In the genomic region with DNA sequence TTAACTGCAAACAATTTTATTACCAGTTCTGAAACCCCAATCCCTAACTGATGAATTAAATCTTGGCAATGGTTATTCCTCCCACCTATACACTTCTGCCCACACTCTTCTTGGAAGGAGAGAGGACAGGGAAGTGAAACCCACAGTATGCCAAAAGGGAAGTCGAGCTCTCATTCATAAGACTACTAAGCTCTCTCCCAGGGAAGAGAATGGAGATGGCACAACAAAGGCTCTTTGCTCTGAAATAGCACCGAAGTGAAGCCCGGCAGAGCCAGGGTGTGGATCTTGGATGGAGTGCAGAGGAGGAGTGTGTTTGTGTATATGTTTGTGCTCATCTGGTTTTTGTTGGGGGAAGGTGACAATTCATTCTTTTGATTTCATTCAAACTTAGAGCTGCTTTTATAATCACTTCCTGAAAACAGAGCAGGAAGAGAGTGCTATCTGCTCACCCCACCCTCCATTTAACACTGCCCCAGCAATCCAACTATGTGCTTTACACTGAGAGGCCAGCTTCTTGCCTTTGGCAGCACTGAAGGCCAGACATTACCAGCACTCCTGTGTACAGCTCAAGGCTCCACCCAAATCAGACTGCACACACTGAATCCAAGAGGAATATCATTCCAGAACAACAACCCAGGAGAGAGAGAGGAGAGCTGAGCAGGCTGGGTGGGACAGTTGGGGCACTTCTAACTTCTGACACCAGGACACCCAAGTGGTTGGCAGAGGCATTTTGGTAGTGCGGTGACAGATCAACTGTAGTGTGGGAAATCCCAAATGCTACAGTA, we compare ENCODE assay signal across 8 cellular contexts.
A peak's percentile ranks its signal among the peaks of the same experiment; 100 is the strongest.
DNase-seq lines count a peak whose midpoint lies in the region; ATAC-seq and TF ChIP-seq lines count a peak whose summit lies in the region.

No MANE protein-coding gene starts in this region.

- no peaks in the 10 kb centered on the region for H3K9me3 Mint-ChIP-seq in activated CD4-positive, alpha-beta memory T cell treated with anti-CD3 and anti-CD28 coated beads, Interleukin-2, amount 10 ng/mL, durations not matched to agents 7 days and 5 days
- H3K9me3 Mint-ChIP-seq in activated CD4-positive, alpha-beta memory T cell treated with anti-CD3 and anti-CD28 coated beads for 36 hours, result no peaks in the 10 kb centered on the region
- H3K9me3 Mint-ChIP-seq in activated naive CD8-positive, alpha-beta T cell treated with anti-CD3 and anti-CD28 coated beads for 36 hours, result no peaks in the 10 kb centered on the region

- H3K27me3 ChIP-seq in right atrium auricular region (no peaks in the 10 kb centered on the region), stomach (no peaks in the 10 kb centered on the region)

- peaks cover 22% of the 10 kb centered on the region for H3K4me1 Mint-ChIP-seq in activated CD4-positive, alpha-beta memory T cell treated with anti-CD3 and anti-CD28 coated beads, Interleukin-2, amount 10 ng/mL, durations not matched to agents 7 days and 5 days
- peaks cover 15% of the 10 kb centered on the region for H3K4me1 Mint-ChIP-seq in activated CD4-positive, alpha-beta memory T cell treated with anti-CD3 and anti-CD28 coated beads for 36 hours (ENCODE audit: low read depth)
- H3K4me1 Mint-ChIP-seq in activated naive CD8-positive, alpha-beta T cell treated with anti-CD3 and anti-CD28 coated beads for 36 hours, result peaks cover 22% of the 10 kb centered on the region

- peaks cover 4% of the 10 kb centered on the region for H3K36me3 Mint-ChIP-seq in activated CD4-positive, alpha-beta memory T cell treated with anti-CD3 and anti-CD28 coated beads, Interleukin-2, amount 10 ng/mL, durations not matched to agents 7 days and 5 days (ENCODE audit: low read depth)
- peaks cover 3% of the 10 kb centered on the region for H3K36me3 Mint-ChIP-seq in activated CD4-positive, alpha-beta memory T cell treated with anti-CD3 and anti-CD28 coated beads for 36 hours
- H3K36me3 Mint-ChIP-seq in activated naive CD8-positive, alpha-beta T cell treated with anti-CD3 and anti-CD28 coated beads for 36 hours, result peaks cover 22% of the 10 kb centered on the region

- ATAC-seq in GM21367 (IDR thresholded peaks at IDR 0.05; ENCODE audit: unreplicated experiment), result no peak

- 44 to 50% (median 48%) methylated on average over 4 of the region's 4 CpGs for WGBS in stomach, 5 donors

- no peak for TF ChIP-seq POLR2A in stomach (IDR thresholded peaks at IDR 0.05)

- no peak for DNase-seq in activated CD4-positive, alpha-beta memory T cell treated with anti-CD3 and anti-CD28 coated beads, Interleukin-2, amount 10 ng/mL, durations not matched to agents 7 days and 5 days
- no peak for DNase-seq in activated CD4-positive, alpha-beta memory T cell treated with anti-CD3 and anti-CD28 coated beads for 36 hours
- no peak for DNase-seq in activated naive CD8-positive, alpha-beta T cell treated with anti-CD3 and anti-CD28 coated beads for 36 hours
- DNase-seq in right atrium auricular region (ENCODE audit: low spot score) (no peak), stomach (no peak), NCI-H345 (lab: John Stamatoyannopoulos, UW) (no peak), NCI-H2107 (lab: John Stamatoyannopoulos, UW) (no peak)

- CTCF ChIA-PET in activated CD4-positive, alpha-beta memory T cell treated with anti-CD3 and anti-CD28 coated beads, Interleukin-2, amount 10 ng/mL, durations not matched to agents 7 days and 5 days (lab: Charles Lee), result interaction anchor here (1.1 to 1.2 kb wide), 3 partner anchors 20 to 122 kb away, joined by 3 to 6 read pairs (median 3); no protein-coding TSS in a partner anchor
- CTCF ChIA-PET in activated CD4-positive, alpha-beta memory T cell treated with anti-CD3 and anti-CD28 coated beads for 36 hours (lab: Charles Lee), result interaction anchor here (1.7 kb wide), 1 partner anchor 72 kb away, joined by 3 read pairs; no protein-coding TSS in a partner anchor

- intact Hi-C loops in activated CD4-positive, alpha-beta memory T cell treated with anti-CD3 and anti-CD28 coated beads for 36 hours (cut with micrococcal nuclease), result no loop called here
- intact Hi-C loops in stomach (cut with DNase I; ENCODE audit: low total_unique reads), result no loop called here

- H3K4me3 ChIP-seq in right atrium auricular region (no peak overlapping the region), stomach (no peak overlapping the region)

- peak overlapping the region; percentile 65 for H3K27ac Mint-ChIP-seq in activated CD4-positive, alpha-beta memory T cell treated with anti-CD3 and anti-CD28 coated beads, Interleukin-2, amount 10 ng/mL, durations not matched to agents 7 days and 5 days
- H3K27ac Mint-ChIP-seq in activated CD4-positive, alpha-beta memory T cell treated with anti-CD3 and anti-CD28 coated beads for 36 hours, result no peak overlapping the region
- peak overlapping the region; percentile 6 for H3K27ac Mint-ChIP-seq in activated naive CD8-positive, alpha-beta T cell treated with anti-CD3 and anti-CD28 coated beads for 36 hours

- POLR2A ChIA-PET in activated CD4-positive, alpha-beta memory T cell treated with anti-CD3 and anti-CD28 coated beads, Interleukin-2, amount 10 ng/mL, durations not matched to agents 7 days and 5 days (lab: Charles Lee), result interaction anchor here (1.2 to 2.0 kb wide), 3 partner anchors 11 to 35 kb away, joined by 3 to 15 read pairs (median 3); no protein-coding TSS in a partner anchor
- POLR2A ChIA-PET in activated CD4-positive, alpha-beta memory T cell treated with anti-CD3 and anti-CD28 coated beads for 36 hours (lab: Charles Lee), result interaction anchor here (1.0 kb wide), 1 partner anchor 34 kb away, joined by 3 read pairs; no protein-coding TSS in a partner anchor

- no peak overlapping the region for H3K4me3 Mint-ChIP-seq in activated CD4-positive, alpha-beta memory T cell treated with anti-CD3 and anti-CD28 coated beads, Interleukin-2, amount 10 ng/mL, durations not matched to agents 7 days and 5 days
- no peak overlapping the region for H3K4me3 Mint-ChIP-seq in activated CD4-positive, alpha-beta memory T cell treated with anti-CD3 and anti-CD28 coated beads for 36 hours
- no peak overlapping the region for H3K4me3 Mint-ChIP-seq in activated naive CD8-positive, alpha-beta T cell treated with anti-CD3 and anti-CD28 coated beads for 36 hours

- peaks cover 6% of the 10 kb centered on the region for H3K36me3 ChIP-seq in right atrium auricular region
- peaks cover 0 to 16% (median 11%) of the 10 kb centered on the region in 4 donors for H3K36me3 ChIP-seq in stomach

- H3K27ac ChIP-seq in right atrium auricular region (peak overlapping the region; percentile 73 to 77), stomach (peak overlapping the region; percentile 41 to 83 (median 75))

- H3K9me3 ChIP-seq in right atrium auricular region (no peaks in the 10 kb centered on the region), stomach (no peaks in the 10 kb centered on the region)

- H3K4me1 ChIP-seq in right atrium auricular region (peaks cover 0 to 31% of the 10 kb centered on the region in 2 donors), stomach (peaks cover 21 to 36% (median 26%) of the 10 kb centered on the region in 4 donors)

- H3K27me3 Mint-ChIP-seq in activated CD4-positive, alpha-beta memory T cell treated with anti-CD3 and anti-CD28 coated beads, Interleukin-2, amount 10 ng/mL, durations not matched to agents 7 days and 5 days, result no peaks in the 10 kb centered on the region
- H3K27me3 Mint-ChIP-seq in activated CD4-positive, alpha-beta memory T cell treated with anti-CD3 and anti-CD28 coated beads for 36 hours, result no peaks in the 10 kb centered on the region
- H3K27me3 Mint-ChIP-seq in activated naive CD8-positive, alpha-beta T cell treated with anti-CD3 and anti-CD28 coated beads for 36 hours, result no peaks in the 10 kb centered on the region

- no peak for TF ChIP-seq EP300 in stomach (IDR thresholded peaks at IDR 0.05)

- TF ChIP-seq CTCF in right atrium auricular region (IDR thresholded peaks at IDR 0.05) (no peak), stomach (IDR thresholded peaks at IDR 0.05) (no peak)
